8 cellular contexts compared by ENCODE assay signal in the genomic region with DNA sequence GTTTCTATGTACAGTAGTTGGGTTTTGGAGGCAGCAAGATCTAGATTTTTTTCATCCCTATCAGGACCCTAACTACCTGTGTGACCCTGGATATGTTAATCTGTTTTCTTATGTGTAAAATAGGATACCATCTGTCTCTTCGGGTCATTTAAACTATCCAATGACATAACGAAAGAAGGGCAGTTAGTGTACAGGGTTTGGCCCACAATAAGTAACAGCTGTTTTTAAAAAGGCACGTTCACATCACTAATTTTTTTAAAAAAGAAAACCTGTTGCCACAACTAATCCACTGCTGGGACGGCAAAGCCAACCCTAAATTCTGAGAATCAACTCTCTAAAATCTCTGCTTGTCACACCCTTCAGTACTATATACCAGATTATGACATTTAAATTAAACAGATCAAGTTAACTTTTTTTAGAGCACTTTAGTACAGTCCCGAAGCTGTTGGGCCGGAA. TPM values are rescaled to one million over a fixed set of nuclear protein-coding genes. Genes with fewer than 3 reads are reported as not detected.
DNase-seq lines count a peak whose midpoint lies in the region; ATAC-seq, FAIRE-seq and TF ChIP-seq lines count a peak whose summit lies in the region.

No MANE protein-coding gene starts in this region.

- H3K36me3 Mint-ChIP-seq in activated CD4-positive, alpha-beta T cell treated with anti-CD3 and anti-CD28 coated beads, Interleukin-2, amount 10 ng/mL, durations not matched to agents 7 days and 5 days (ENCODE audit: low read depth) = no peaks in the 10 kb centered on the region
- peaks cover 13% of the 10 kb centered on the region for H3K36me3 Mint-ChIP-seq in dendritic cell treated with granulocyte-macrophage colony-stimulating factor and Interleukin-4, amounts not matched to agents 40 ng/mL and 50 ng/mL, for 4 days (ENCODE audit: low read depth)
- H3K36me3 Mint-ChIP-seq in neural progenitor cell = peaks cover 4% of the 10 kb centered on the region

- TF ChIP-seq CTCF in neural progenitor cell (IDR thresholded peaks at IDR 0.05) = no peak

- FAIRE-seq in HTR-8/SVneo (lab: Jason Lieb, UNC) = no peak

- H3K27ac ChIP-seq in Karpas-422 (ENCODE audit: low read length) = peak overlapping the region; percentile 71
- H3K27ac ChIP-seq in neural progenitor cell = peak overlapping the region; percentile 98

- CTCF ChIA-PET in activated CD4-positive, alpha-beta T cell treated with anti-CD3 and anti-CD28 coated beads, Interleukin-2, amount 10 ng/mL, durations not matched to agents 7 days and 5 days (lab: Charles Lee) = interaction anchor here (0.7 kb wide), 1 partner anchor 12 kb away, joined by 3 read pairs; no protein-coding TSS in a partner anchor

- peaks cover 15% of the 10 kb centered on the region for H3K4me1 Mint-ChIP-seq in activated CD4-positive, alpha-beta T cell treated with anti-CD3 and anti-CD28 coated beads, Interleukin-2, amount 10 ng/mL, durations not matched to agents 7 days and 5 days
- H3K4me1 Mint-ChIP-seq in dendritic cell treated with granulocyte-macrophage colony-stimulating factor and Interleukin-4, amounts not matched to agents 40 ng/mL and 50 ng/mL, for 4 days (ENCODE audit: low read depth) = peaks cover 11% of the 10 kb centered on the region
- H3K4me1 Mint-ChIP-seq in neural progenitor cell = peaks cover 6% of the 10 kb centered on the region

- H3K79me2 ChIP-seq in Karpas-422 (ENCODE audit: low read length) (no peaks in the 10 kb centered on the region), neural progenitor cell (ENCODE audit: low read depth) (no peaks in the 10 kb centered on the region)

- peak overlapping the region; percentile 76 for H3K9ac ChIP-seq in Karpas-422 (ENCODE audit: low read length)
- peak overlapping the region; percentile 87 for H3K9ac ChIP-seq in neural progenitor cell

- H3K27me3 ChIP-seq in Karpas-422 (ENCODE audit: low read length) (no peaks in the 10 kb centered on the region; the same call in 1 of the 2 replicates), neural progenitor cell (no peaks in the 10 kb centered on the region)

- no peak for ATAC-seq in HG02840 (IDR thresholded peaks at IDR 0.05; ENCODE audit: low FRiP score, unreplicated experiment)

- H4K20me1 ChIP-seq in Karpas-422 (ENCODE audit: insufficient read depth, low read depth, low read length) (no peaks in the 10 kb centered on the region), neural progenitor cell (ENCODE audit: low read depth) (no peaks in the 10 kb centered on the region)

- H3K27me3 Mint-ChIP-seq in activated CD4-positive, alpha-beta T cell treated with anti-CD3 and anti-CD28 coated beads, Interleukin-2, amount 10 ng/mL, durations not matched to agents 7 days and 5 days = peaks cover 14% of the 10 kb centered on the region
- peaks cover 10% of the 10 kb centered on the region for H3K27me3 Mint-ChIP-seq in dendritic cell treated with granulocyte-macrophage colony-stimulating factor and Interleukin-4, amounts not matched to agents 40 ng/mL and 50 ng/mL, for 4 days
- H3K27me3 Mint-ChIP-seq in neural progenitor cell (ENCODE audit: insufficient read depth, low read depth) = peaks cover 2% of the 10 kb centered on the region

- H3K9me3 ChIP-seq in Karpas-422 (ENCODE audit: low read length) (no peaks in the 10 kb centered on the region), neural progenitor cell (ENCODE audit: low read depth) (no peaks in the 10 kb centered on the region)

- intact Hi-C loops in dendritic cell treated with granulocyte-macrophage colony-stimulating factor and Interleukin-4, amounts not matched to agents 40 ng/mL and 50 ng/mL, for 4 days (cut with micrococcal nuclease) = no loop called here

- no peaks in the 10 kb centered on the region for H3K9me2 ChIP-seq in Karpas-422 (replicated peaks; ENCODE audit: insufficient read depth, low read length)

- H3K4me1 ChIP-seq in Karpas-422 (ENCODE audit: low read length) = peaks cover 9% of the 10 kb centered on the region
- peaks cover 9% of the 10 kb centered on the region for H3K4me1 ChIP-seq in neural progenitor cell

- no peaks in the 10 kb centered on the region for H3K9me3 Mint-ChIP-seq in activated CD4-positive, alpha-beta T cell treated with anti-CD3 and anti-CD28 coated beads, Interleukin-2, amount 10 ng/mL, durations not matched to agents 7 days and 5 days
- no peaks in the 10 kb centered on the region for H3K9me3 Mint-ChIP-seq in dendritic cell treated with granulocyte-macrophage colony-stimulating factor and Interleukin-4, amounts not matched to agents 40 ng/mL and 50 ng/mL, for 4 days
- H3K9me3 Mint-ChIP-seq in neural progenitor cell = no peaks in the 10 kb centered on the region

- H3K4me3 Mint-ChIP-seq in activated CD4-positive, alpha-beta T cell treated with anti-CD3 and anti-CD28 coated beads, Interleukin-2, amount 10 ng/mL, durations not matched to agents 7 days and 5 days = peak overlapping the region; percentile 89
- peak overlapping the region; percentile 98 for H3K4me3 Mint-ChIP-seq in dendritic cell treated with granulocyte-macrophage colony-stimulating factor and Interleukin-4, amounts not matched to agents 40 ng/mL and 50 ng/mL, for 4 days
- peak overlapping the region; percentile 95 for H3K4me3 Mint-ChIP-seq in neural progenitor cell

- H3K4me2 ChIP-seq in Karpas-422 (ENCODE audit: low read depth, low read length, poor library complexity, severe bottlenecking) (peak overlapping the region; percentile 60), neural progenitor cell (peak overlapping the region; percentile 85)

- no peak for DNase-seq in activated CD4-positive, alpha-beta T cell treated with anti-CD3 and anti-CD28 coated beads, Interleukin-2, amount 10 ng/mL, durations not matched to agents 7 days and 5 days
- no peak for DNase-seq in activated CD4-positive, alpha-beta T cell treated with anti-CD3 and anti-CD28 coated beads, Interleukin-2, amount 50 U/mL, for 1 hour
- DNase-seq in Karpas-422 (no peak), neural progenitor cell (ENCODE audit: low spot score) (no peak), HTR-8/SVneo (ENCODE audit: insufficient read length, low spot score) (no peak), NAMALWA (ENCODE audit: low spot score) (no peak)

- POLR2A ChIA-PET in activated CD4-positive, alpha-beta T cell treated with anti-CD3 and anti-CD28 coated beads, Interleukin-2, amount 10 ng/mL, durations not matched to agents 7 days and 5 days (lab: Charles Lee) = no interaction called here

- H2AFZ ChIP-seq in Karpas-422 (ENCODE audit: low read length) = no peak overlapping the region
- peak overlapping the region; percentile 87 for H2AFZ ChIP-seq in neural progenitor cell (replicated peaks)

- H3K36me3 ChIP-seq in Karpas-422 (ENCODE audit: insufficient read depth, low read length) (no peaks in the 10 kb centered on the region), neural progenitor cell (no peaks in the 10 kb centered on the region)

- peak overlapping the region; percentile 99 for H3K27ac Mint-ChIP-seq in activated CD4-positive, alpha-beta T cell treated with anti-CD3 and anti-CD28 coated beads, Interleukin-2, amount 10 ng/mL, durations not matched to agents 7 days and 5 days
- peak overlapping the region; percentile 94 for H3K27ac Mint-ChIP-seq in dendritic cell treated with granulocyte-macrophage colony-stimulating factor and Interleukin-4, amounts not matched to agents 40 ng/mL and 50 ng/mL, for 4 days
- peak overlapping the region; percentile 83 for H3K27ac Mint-ChIP-seq in neural progenitor cell

- peaks cover 19% of the 10 kb centered on the region for H3F3A ChIP-seq in neural progenitor cell (ENCODE audit: low read depth)

- H3K4me3 ChIP-seq in Karpas-422 (ENCODE audit: low read length) = peak overlapping the region; percentile 76
- H3K4me3 ChIP-seq in neural progenitor cell = peak overlapping the region; percentile 75

RNA-seq across cellular contexts. Expression of a gene that starts 0.9 kb away (rescaled TPM):
- total RNA-seq in activated CD4-positive, alpha-beta T cell treated with anti-CD3 and anti-CD28 coated beads, Interleukin-2, amount 10 ng/mL, durations not matched to agents 7 days and 5 days = 1 to 10 TPM; 5.5 to 6.0 TPM
- total RNA-seq in Karpas-422 (2014; rRNA removed; shearing (Covaris generic); ENCODE audit: low replicate concordance) = 7.9 and 9.5 TPM in 2 replicates
- total RNA-seq in neural progenitor cell (ENCODE audit: low replicate concordance) = 15.1 and 32.9 TPM in 2 replicates

RNA-seq across cellular contexts. Expression of a gene that starts 51.7 kb away (rescaled TPM):
- total RNA-seq in activated CD4-positive, alpha-beta T cell treated with anti-CD3 and anti-CD28 coated beads, Interleukin-2, amount 10 ng/mL, durations not matched to agents 7 days and 5 days = not detected
- total RNA-seq in Karpas-422 (2014; rRNA removed; shearing (Covaris generic); ENCODE audit: low replicate concordance) = 0.18 TPM in 1 of 2 replicates, not detected in the other
- not detected in 2 replicates for total RNA-seq in neural progenitor cell (ENCODE audit: low replicate concordance)
